Comparison of ENCODE assay signal across 1 cellular context in genomic region chr1:23793018-23793781, GRCh38.
TF ChIP-seq lines count a peak whose summit lies in the region.

No MANE protein-coding gene starts in this region.

TF ChIP-seq in SK-N-SH treated with all-trans-retinoic acid at 6 μM for 48 hours, 23 proteins besides CTCF, POLR2A, EP300 and RAD21 (continued from another document):
- TF ChIP-seq TSHZ2 (CRISPR knock-in tag; IDR thresholded peaks at IDR 0.05) (no peak), ARNTL (CRISPR knock-in tag; IDR thresholded peaks at IDR 0.05; ENCODE audit: borderline replicate concordance, low read depth) (no peak), GLIS3 (CRISPR knock-in tag; IDR thresholded peaks at IDR 0.05) (no peak), ZNF565 (CRISPR knock-in tag; conservative IDR thresholded peaks at IDR 0.05; ENCODE audit: low read depth) (no peak), CSDC2 (CRISPR knock-in tag; IDR thresholded peaks at IDR 0.05) (no peak), BACH2 (CRISPR knock-in tag; IDR thresholded peaks at IDR 0.05; ENCODE audit: borderline replicate concordance) (no peak), OSR1 (CRISPR knock-in tag; IDR thresholded peaks at IDR 0.05) (no peak), CSRNP3 (CRISPR knock-in tag; IDR thresholded peaks at IDR 0.05) (no peak), CREB5 (CRISPR knock-in tag; IDR thresholded peaks at IDR 0.05; ENCODE audit: low read depth) (no peak), TOX (CRISPR knock-in tag; IDR thresholded peaks at IDR 0.05; ENCODE audit: borderline replicate concordance) (no peak), PATZ1 (CRISPR knock-in tag; IDR thresholded peaks at IDR 0.05; ENCODE audit: borderline replicate concordance) (no peak)
